ENCODE assay signal across 8 cellular contexts in the genomic region with DNA sequence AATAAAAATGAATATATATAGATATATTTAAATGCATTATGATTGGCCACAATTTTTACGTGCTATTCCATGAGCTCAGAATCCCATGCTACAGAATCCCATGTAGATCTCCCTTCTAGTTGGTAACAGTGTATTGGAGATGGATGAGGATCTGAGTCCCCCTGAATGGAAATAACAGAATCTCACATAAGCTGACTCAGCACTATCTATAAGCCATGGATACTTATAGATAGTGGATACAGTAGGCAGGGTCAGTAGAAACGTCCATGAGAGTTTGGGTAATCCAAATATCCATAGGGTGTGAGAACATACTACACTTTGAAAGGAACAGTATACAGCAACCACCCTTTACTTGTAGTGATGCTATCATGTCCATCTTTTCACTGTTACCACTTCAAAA.
"Had no signal": no experiment of that assay in that cellular context is flagged by ENCODE, and none has a peak within 500 bp of the region (broad histone marks: within the 10 kb centered on the region; RNA-seq: fewer than 3 reads in every experiment).

No MANE protein-coding gene starts in this region.

- FAIRE-seq: H54, HTR-8/SVneo had no signal

- H3K4me3 ChIP-seq: GM23248 had no signal

- H3K27ac ChIP-seq: GM23248, KMS-11 had no signal

- H3K9ac ChIP-seq: GM23248, KMS-11 had no signal

- DNase-seq: GM23248, GOT3, H9, HCEC 1CT, KBM-7 had no signal

- H3K4me2 ChIP-seq: KMS-11 had no signal

- H2AFZ ChIP-seq: GM23248 had no signal
